In genomic region chr6:105601541-105602174, GRCh38 we compare ENCODE assay signal across 8 cellular contexts.
DNase-seq lines count a peak whose midpoint lies in the region; ATAC-seq and TF ChIP-seq lines count a peak whose summit lies in the region.

No MANE protein-coding gene starts in this region.

- 90% methylated on average over 6 of the region's 6 CpGs for WGBS in thymus

- H3K4me3 ChIP-seq in Panc1 (ENCODE audit: low read depth in 2 of 2, low read length in 2 of 2) (no peak overlapping the region), mucosa of rectum (ENCODE audit: low read length in 2 of 2) (peak overlapping the region in 1 of 2 donors; percentile 53), thymus (ENCODE audit: low read length) (no peak overlapping the region)

- intact Hi-C loops in Panc1 (cut with micrococcal nuclease; ENCODE audit: unreplicated experiment), result no loop called here

- H3K36me3 ChIP-seq in Panc1 (ENCODE audit: control insufficient read depth, insufficient read depth, low read length) (no peaks in the 10 kb centered on the region), mucosa of rectum (ENCODE audit: control insufficient read depth in 2 of 2, insufficient read depth in 2 of 2, low read length in 2 of 2) (no peaks in the 10 kb centered on the region), thymus (ENCODE audit: control insufficient read depth, insufficient read depth) (no peaks in the 10 kb centered on the region)

- H3K27me3 ChIP-seq in Panc1 (ENCODE audit: control insufficient read depth, insufficient read depth, low read length) (no peaks in the 10 kb centered on the region), mucosa of rectum (ENCODE audit: control insufficient read depth in 2 of 2, insufficient read depth in 2 of 2, low read length in 2 of 2) (no peaks in the 10 kb centered on the region), thymus (ENCODE audit: control insufficient read depth, insufficient read depth) (no peaks in the 10 kb centered on the region)

- no TSS peak for BruUV-seq in Panc1 (replicated peaks; lab: Mats Ljungman, UMichigan)

- H3K9me3 ChIP-seq in Panc1 (ENCODE audit: control insufficient read depth, insufficient read depth, low read depth, low read length) (no peaks in the 10 kb centered on the region; the same call in 1 of the 2 replicates), mucosa of rectum (ENCODE audit: control insufficient read depth in 2 of 2, low read length in 2 of 2) (no peaks in the 10 kb centered on the region), thymus (ENCODE audit: control insufficient read depth) (no peaks in the 10 kb centered on the region)

- peak; percentile 19 for DNase-seq in activated CD8-positive, alpha-beta memory T cell treated with anti-CD3 and anti-CD28 coated beads, Interleukin-2, amount 50 U/mL, for 4 hours
- no peak for DNase-seq in activated CD8-positive, alpha-beta memory T cell treated with anti-CD3 and anti-CD28 coated beads, Interleukin-2, amount 50 U/mL, for 48 hours
- DNase-seq in Panc1 (ENCODE audit: low read depth, low spot score), result no peak
- DNase-seq in cerebellar nuclear complex (lab: John Stamatoyannopoulos, UW), result peak; percentile 58 to 82
- DNase-seq in NCI-H1436 treated with DMSO at 0.1 percent for 48 hours (lab: John Stamatoyannopoulos, UW), result no peak

- peak overlapping the region in 1 of 2 donors; percentile 5 for H3K9ac ChIP-seq in mucosa of rectum (ENCODE audit: low read depth in 1 of 2, low read length in 2 of 2)

- POLR2A ChIA-PET in Panc1 (lab: Charles Lee), result no interaction called here

- CTCF ChIA-PET in Panc1 (lab: Charles Lee), result no interaction called here

- ATAC-seq in HG02884 (IDR thresholded peaks at IDR 0.05; ENCODE audit: unreplicated experiment) (peak; percentile 93), Panc1 (peak; percentile 49; the same call in 1 of the 2 replicates)

- no peak for TF ChIP-seq CTCF in Panc1 (IDR thresholded peaks at IDR 0.05)

- in situ Hi-C loops in Panc1 (cut with HindIII; ENCODE audit: low pct_unique_long_range_greater_than_20kb, low sequenced_read_pairs), result no loop called here

- H3K27ac ChIP-seq in Panc1 (ENCODE audit: low read length) (peak overlapping the region; percentile 76), mucosa of rectum (ENCODE audit: low read depth in 2 of 2, low read length in 2 of 2) (peak overlapping the region; percentile 38 to 62), thymus (ENCODE audit: low read depth) (peak overlapping the region; percentile 62)

- H3K4me1 ChIP-seq in Panc1 (ENCODE audit: control insufficient read depth, insufficient read depth, low read length), result no peaks in the 10 kb centered on the region
- H3K4me1 ChIP-seq in mucosa of rectum (ENCODE audit: control insufficient read depth in 2 of 2, insufficient read depth in 2 of 2, low read length in 2 of 2), result peaks cover 5 to 6% of the 10 kb centered on the region in 2 donors
- no peaks in the 10 kb centered on the region for H3K4me1 ChIP-seq in thymus (ENCODE audit: control insufficient read depth, insufficient read depth, low read length)

Comparison
In these comparisons a context has a peak if more than half of its experiments do, and no peak if none do; other contexts are left out.
1. DNase-seq: peak in activated CD8-positive, alpha-beta memory T cell treated with anti-CD3 and anti-CD28 coated beads, Interleukin-2, amount 50 U/mL, for 4 hours (single experiment) and cerebellar nuclear complex (2 of 2); none in activated CD8-positive, alpha-beta memory T cell treated with anti-CD3 and anti-CD28 coated beads, Interleukin-2, amount 50 U/mL, for 48 hours (single experiment), Panc1 (single experiment) and NCI-H1436 treated with DMSO at 0.1 percent for 48 hours (single experiment).
2. Peak in every context shown above with its lines, with median percentiles within 50 percentile points of each other: H3K27ac ChIP-seq.